ENCODE assay signal across 11 cellular contexts in the genomic region with DNA sequence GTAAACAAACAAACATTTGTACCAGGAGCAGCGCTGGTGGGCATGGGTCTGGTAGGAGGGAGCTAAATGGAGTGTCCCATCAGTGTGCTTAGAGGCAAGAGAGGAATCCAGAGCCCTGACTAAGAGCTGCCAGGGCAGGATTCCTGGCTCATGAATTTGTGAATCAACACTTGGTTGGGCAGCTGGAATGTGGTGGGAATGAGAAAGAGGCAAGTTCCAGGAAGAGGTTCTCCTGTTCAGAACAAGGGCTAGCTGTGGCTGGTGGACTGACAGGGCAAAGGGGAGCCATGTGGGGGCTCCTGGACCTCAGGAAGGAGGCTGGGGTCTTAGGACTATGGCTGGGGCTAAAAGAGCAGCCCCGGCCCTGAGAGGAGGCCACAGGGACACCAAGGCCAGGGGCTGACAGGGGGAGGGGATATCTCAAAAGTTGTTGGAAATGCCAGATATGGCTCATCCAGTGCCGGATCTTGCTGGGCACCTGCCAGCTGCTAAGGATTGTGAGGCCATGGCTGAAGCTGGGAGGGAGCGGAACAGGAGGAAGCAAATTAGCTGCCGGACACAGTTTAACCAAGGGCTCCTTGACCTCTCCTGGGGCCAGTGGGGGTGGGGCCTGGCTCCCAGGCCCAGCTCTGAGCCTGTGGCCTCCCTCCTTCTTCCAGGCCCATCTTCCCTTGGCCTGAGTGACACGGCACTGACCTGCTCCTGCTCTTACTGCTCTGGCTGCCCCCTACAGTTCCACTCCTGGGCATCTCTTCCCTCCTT. TPM values are rescaled to one million over a fixed set of nuclear protein-coding genes. Genes with fewer than 3 reads are reported as not detected.
DNase-seq lines count a peak whose midpoint lies in the region; ATAC-seq and TF ChIP-seq lines count a peak whose summit lies in the region.
"Had no signal": no experiment of that assay in that cellular context is flagged by ENCODE, and none has a peak within 500 bp of the region (broad histone marks: within the 10 kb centered on the region; RNA-seq: fewer than 3 reads in every experiment).

No MANE protein-coding gene starts in this region.

- H3K18ac ChIP-seq in IMR-90 (ENCODE audit: low read depth, low read length): peak overlapping the region; percentile 92

- no peaks in the 10 kb centered on the region for H3K27me3 ChIP-seq in IMR-90 (ENCODE audit: control insufficient read depth, insufficient read depth, low read length)
- H3K27me3 ChIP-seq in mammary epithelial cell (ENCODE audit: insufficient read depth, low read length): no peaks in the 10 kb centered on the region
- H3K27me3 ChIP-seq in layer of hippocampus (ENCODE audit: control insufficient read depth, insufficient read depth, low read length): no peaks in the 10 kb centered on the region
- H3K27me3 ChIP-seq in thoracic aorta (replicated peaks; ENCODE audit: insufficient read depth): no peaks in the 10 kb centered on the region
- H3K27me3 ChIP-seq: esophagus squamous epithelium had no signal

- POLR2A ChIA-PET in IMR-90 (lab: Charles Lee; ENCODE audit: unreplicated experiment): no interaction called here

- H3K27ac ChIP-seq in IMR-90 (ENCODE audit: insufficient read depth, low read length): peak overlapping the region; percentile 92
- peak overlapping the region; percentile 48 for H3K27ac ChIP-seq in mammary epithelial cell (ENCODE audit: insufficient read depth, low read depth, low read length)
- peak overlapping the region; percentile 52 for H3K27ac ChIP-seq in layer of hippocampus (ENCODE audit: low read depth, low read length)
- H3K27ac ChIP-seq in thoracic aorta: peak overlapping the region; percentile 95 to 96
- H3K27ac ChIP-seq: KMS-11, WERI-Rb-1 had no signal

- CTCF ChIA-PET in IMR-90 (lab: Yijun Ruan, JAX) (interaction anchor here (0.6 to 1.4 kb wide), 2 partner anchors 50 kb away, joined by 3 to 4 read pairs; no protein-coding TSS in a partner anchor), mammary epithelial cell (lab: Charles Lee; ENCODE audit: low non-redundant PET) (no interaction called here)

- no peak for TF ChIP-seq RAD21 in IMR-90 (IDR thresholded peaks at IDR 0.05; ENCODE audit: low read length)

- H2AFZ ChIP-seq in IMR-90 (replicated peaks; ENCODE audit: low read length, poor library complexity): peak overlapping the region; percentile 90
- peak overlapping the region; percentile 73 for H2AFZ ChIP-seq in mammary epithelial cell (ENCODE audit: low read depth, low read length)

- H3K4me3 ChIP-seq in IMR-90 (ENCODE audit: insufficient read depth, low read depth, low read length): no peak overlapping the region
- H3K4me3 ChIP-seq in mammary epithelial cell (replicated peaks in 1 of 3; ENCODE audit: insufficient read depth in 1 of 3, low read depth in 2 of 3, low read length in 3 of 3): no peak overlapping the region
- H3K4me3 ChIP-seq in thoracic aorta: no peak overlapping the region
- H3K4me3 ChIP-seq: esophagus squamous epithelium had no signal

- peak overlapping the region; percentile 99 for H2BK5ac ChIP-seq in IMR-90 (ENCODE audit: low read depth, low read length, poor library complexity, severe bottlenecking)

- peaks cover 14% of the 10 kb centered on the region for H3K9me1 ChIP-seq in IMR-90 (ENCODE audit: insufficient read depth, low read length)

- H4K20me1 ChIP-seq in IMR-90 (ENCODE audit: insufficient read depth, low read length) (no peaks in the 10 kb centered on the region), mammary epithelial cell (ENCODE audit: insufficient read depth, low read length) (no peaks in the 10 kb centered on the region)

- H3K79me2 ChIP-seq in mammary epithelial cell (ENCODE audit: insufficient read depth, low read length): no peaks in the 10 kb centered on the region

- WGBS in IMR-90 (ENCODE audit: extremely low coverage in 2 of 2, insufficient read length in 1 of 2), 2 experiments: 35% methylated on average over 2 of the region's 6 CpGs; no CpG with 5 or more reads in 1 of the 2 experiments
- 46% methylated on average over 4 of the region's 6 CpGs for WGBS in mammary epithelial cell (ENCODE audit: low coverage, missing lambda C conversion rate)

- H2AK9ac ChIP-seq in IMR-90 (replicated peaks; ENCODE audit: low read depth, low read length, poor library complexity): peak overlapping the region; percentile 87

- intact Hi-C loops in IMR-90 (cut with micrococcal nuclease): no loop called here
- intact Hi-C loops in mammary epithelial cell (cut with micrococcal nuclease): no loop called here

- in situ Hi-C loops in IMR-90 (cut with MboI; ENCODE audit: low sequenced_read_pairs): no loop called here
- in situ Hi-C loops in mammary epithelial cell (cut with MboI; ENCODE audit: low sequenced_read_pairs in 2 of 2): no loop called here

- peak overlapping the region; percentile 97; the same call in 2 of the 3 replicates for H2BK15ac ChIP-seq in IMR-90 (ENCODE audit: low read depth, low read length)

- dilution Hi-C loops in IMR-90 (cut with HindIII; ENCODE audit: low sequenced_read_pairs, unreplicated experiment) (no loop called here), mammary epithelial cell (cut with HindIII; ENCODE audit: low sequenced_read_pairs) (no loop called here)

- peak overlapping the region; percentile 95 for H2BK20ac ChIP-seq in IMR-90 (ENCODE audit: low read depth, low read length)

- BruUV-seq in IMR-90 (replicated peaks; lab: Mats Ljungman, UMichigan) (no TSS peak), mammary epithelial cell (replicated peaks; lab: Mats Ljungman, UMichigan) (no TSS peak)

- peak overlapping the region; percentile 93 to 97 for H4K8ac ChIP-seq in IMR-90 (ENCODE audit: low read depth in 2 of 2, low read length in 2 of 2)

- H3K23ac ChIP-seq in IMR-90 (ENCODE audit: low read depth, low read length): peak overlapping the region; percentile 77

- DNase-seq in IMR-90 (peak; percentile 91), mammary epithelial cell (peak; percentile 84), thoracic aorta (ENCODE audit: low spot score) (peak; percentile 61), NCI-H2081 (lab: John Stamatoyannopoulos, UW) (no peak), NCI-H187 treated with DMSO at 0.1 percent for 48 hours (lab: John Stamatoyannopoulos, UW) (no peak)
- DNase-seq: esophagus squamous epithelium; stimulated activated CD4-positive, alpha-beta T cell treated with anti-CD3 and anti-CD28 coated beads, Interleukin-2, amount 100 ng/mL, for 48 hours; WERI-Rb-1 had no signal

- H3K4me2 ChIP-seq in IMR-90 (ENCODE audit: low read depth, low read length) (peak overlapping the region; percentile 24; the same call in 1 of the 2 replicates), mammary epithelial cell (ENCODE audit: insufficient read depth, low read depth, low read length) (peak overlapping the region; percentile 33)
- H3K4me2 ChIP-seq: KMS-11 had no signal

- peak overlapping the region; percentile 94 for H3K14ac ChIP-seq in IMR-90 (replicated peaks; ENCODE audit: low read depth, low read length)

- H3K9me3 ChIP-seq in IMR-90 (ENCODE audit: control insufficient read depth, insufficient read depth, low read length) (no peaks in the 10 kb centered on the region), mammary epithelial cell (replicated peaks; ENCODE audit: insufficient read depth, low read length) (no peaks in the 10 kb centered on the region), thoracic aorta (no peaks in the 10 kb centered on the region)
- H3K9me3 ChIP-seq: esophagus squamous epithelium had no signal

- no peaks in the 10 kb centered on the region for H3K79me1 ChIP-seq in IMR-90 (ENCODE audit: low read depth in 1 of 2, low read length in 2 of 2)

- H3K56ac ChIP-seq in IMR-90 (ENCODE audit: extremely low read depth, insufficient read depth, low read length): peak overlapping the region; percentile 70; the same call in 1 of the 2 replicates

- peak overlapping the region; percentile 98 for H2AK5ac ChIP-seq in IMR-90 (ENCODE audit: low read depth, low read length)

- peaks cover 14% of the 10 kb centered on the region for H3K4me1 ChIP-seq in IMR-90 (ENCODE audit: control insufficient read depth, insufficient read depth, low read length)
- peaks cover 17% of the 10 kb centered on the region for H3K4me1 ChIP-seq in mammary epithelial cell (ENCODE audit: insufficient read depth, low read length)
- peaks cover 9 to 26% of the 10 kb centered on the region in 2 donors for H3K4me1 ChIP-seq in thoracic aorta (ENCODE audit: control insufficient read depth in 1 of 2, low read depth in 2 of 2)

- H2BK120ac ChIP-seq in IMR-90 (ENCODE audit: low read depth, low read length): peak overlapping the region; percentile 98

- H3K9ac ChIP-seq in IMR-90 (ENCODE audit: low read depth, low read length): peak overlapping the region; percentile 51
- no peak overlapping the region for H3K9ac ChIP-seq in mammary epithelial cell (ENCODE audit: insufficient read depth, low read length)
- H3K9ac ChIP-seq: KMS-11 had no signal

- TF ChIP-seq CTCF in IMR-90 (conservative IDR thresholded peaks at IDR 0.05; ENCODE audit: low read depth, low read length) (no peak), mammary epithelial cell (conservative IDR thresholded peaks at IDR 0.05 in 1 of 2, IDR thresholded peaks at IDR 0.05 in 1 of 2; ENCODE audit: extremely low read depth in 1 of 2, insufficient read depth in 1 of 2, low read depth in 1 of 2, low read length in 2 of 2) (no peak), thoracic aorta (IDR thresholded peaks at IDR 0.05) (no peak)

- peak overlapping the region; percentile 94 for H4K5ac ChIP-seq in IMR-90 (ENCODE audit: low read depth, low read length)

- peak overlapping the region; percentile 98 for H4K91ac ChIP-seq in IMR-90 (ENCODE audit: insufficient read depth, low read depth, low read length)

- H3K4ac ChIP-seq in IMR-90 (ENCODE audit: low read depth, low read length): peak overlapping the region; percentile 89

- TF ChIP-seq POLR2A in IMR-90 (IDR thresholded peaks at IDR 0.05; ENCODE audit: low read depth, low read length): no peak

- peak; percentile 93 for ATAC-seq in IMR-90 (ENCODE audit: low read depth)
- peak; percentile 94 for ATAC-seq in thoracic aorta (ENCODE audit: insufficient number of reproducible peaks, low FRiP score, low read depth)
- no peak for ATAC-seq in GM21576 (IDR thresholded peaks at IDR 0.05; ENCODE audit: unreplicated experiment)

- H3K36me3 ChIP-seq in IMR-90 (ENCODE audit: control insufficient read depth, insufficient read depth, low read length): no peaks in the 10 kb centered on the region
- H3K36me3 ChIP-seq in mammary epithelial cell (ENCODE audit: insufficient read depth, low read length): no peaks in the 10 kb centered on the region
- no peaks in the 10 kb centered on the region for H3K36me3 ChIP-seq in thoracic aorta
- H3K36me3 ChIP-seq: esophagus squamous epithelium, WERI-Rb-1 had no signal

RNA-seq across cellular contexts. Expression of gene P2RY6, which starts 14.6 kb away (rescaled TPM):
- under 0.01 TPM in 1 of 2 replicates, not detected in the other for total RNA-seq in IMR-90 (2012; rRNA removed)
- polyA plus RNA-seq in IMR-90 (2012; rRNA removed): 0.37 and 0.44 TPM in 2 replicates
- 0.67 TPM in 1 of 2 replicates, not detected in the other for polyA plus RNA-seq in IMR-90 (2012; cell fraction: cytosol; rRNA removed)
- polyA plus RNA-seq in IMR-90 (2012; cell fraction: nucleus; rRNA removed; ENCODE audit: low replicate concordance): 0.45 and 1.5 TPM in 2 replicates
- total RNA-seq in mammary epithelial cell: under 1 TPM; under 0.01 to 0.28 TPM
- 0.46 TPM for polyA plus RNA-seq in mammary epithelial cell
- not detected for polyA minus RNA-seq in mammary epithelial cell
- total RNA-seq in thoracic aorta: 10 to 100 TPM in 1 of 2 donors, 1 to 10 TPM in 1; 7.7 to 13.4 TPM

RNA-seq across cellular contexts. Expression of gene P2RY2, which starts 39.4 kb away (rescaled TPM):
- total RNA-seq in IMR-90 (2012; rRNA removed) (not detected in 2 replicates), mammary epithelial cell (10 to 100 TPM in 1 of 2 donors, 1 to 10 TPM in 1; 7.8 to 21.6 TPM), thoracic aorta (1 to 10 TPM; 3.5 to 5.7 TPM)
- polyA plus RNA-seq in IMR-90 (2012; rRNA removed) (0.06 TPM in 1 of 2 replicates, not detected in the other), mammary epithelial cell (27.6 TPM)
- 0.02 TPM in 1 of 2 replicates, not detected in the other for polyA plus RNA-seq in IMR-90 (2012; cell fraction: cytosol; rRNA removed)
- 0.07 TPM in 1 of 2 replicates, not detected in the other for polyA plus RNA-seq in IMR-90 (2012; cell fraction: nucleus; rRNA removed; ENCODE audit: low replicate concordance)
- polyA minus RNA-seq in mammary epithelial cell: 31.5 TPM

RNA-seq across cellular contexts. Expression of gene ARHGEF17, which starts 50.6 kb away (rescaled TPM):
- total RNA-seq in IMR-90 (2012; rRNA removed) (19.4 and 21.7 TPM in 2 replicates), mammary epithelial cell (10 to 100 TPM; 19.5 to 25.4 TPM), thoracic aorta (100 to 1,000 TPM; 244 to 308 TPM)
- polyA plus RNA-seq in IMR-90 (2012; rRNA removed) (97.7 and 128 TPM in 2 replicates), mammary epithelial cell (12.1 TPM)
- polyA plus RNA-seq in IMR-90 (2012; cell fraction: cytosol; rRNA removed): 30.1 and 51.0 TPM in 2 replicates
- 388 and 880 TPM in 2 replicates for polyA plus RNA-seq in IMR-90 (2012; cell fraction: nucleus; rRNA removed; ENCODE audit: low replicate concordance)
- 17.2 TPM for polyA minus RNA-seq in mammary epithelial cell

Comparison
In these comparisons a context has a peak if more than half of its experiments do, and no peak if none do; other contexts are left out.
1. DNase-seq: peak in IMR-90 (single experiment), mammary epithelial cell (single experiment) and thoracic aorta (single experiment); none in NCI-H2081 (0 of 2) and NCI-H187 treated with DMSO at 0.1 percent for 48 hours (single experiment).
2. RNA of gene ARHGEF17, which starts 50.6 kb away (total RNA-seq): 244 to 308 TPM in thoracic aorta; 19.5 to 25.4 TPM in mammary epithelial cell and 19.4 to 21.7 TPM in IMR-90; every median in the first group is over 4 times any median in the second.
3. Peak in every context shown above with its lines, with median percentiles within 50 percentile points of each other: H3K27ac ChIP-seq.